17 cellular contexts compared by ENCODE assay signal in genomic region chr13:54733639-54734038, GRCh38.
DNase-seq lines count a peak whose midpoint lies in the region; ATAC-seq and TF ChIP-seq lines count a peak whose summit lies in the region.
"Had no signal": no experiment of that assay in that cellular context is flagged by ENCODE, and none has a peak within 500 bp of the region (broad histone marks: within the 10 kb centered on the region; RNA-seq: fewer than 3 reads in every experiment).

No MANE protein-coding gene starts in this region.

- H3K4me1 ChIP-seq in left ventricle myocardium inferior = no peaks in the 10 kb centered on the region
- H3K4me1 ChIP-seq: heart left ventricle had no signal

- intact Hi-C loops in left ventricle myocardium inferior (cut with micrococcal nuclease) = no loop called here

- CTCF ChIA-PET in RWPE1 (lab: Yijun Ruan, JAX) = no interaction called here

- peaks cover 10% of the 10 kb centered on the region for H3K9me3 ChIP-seq in left ventricle myocardium inferior (replicated peaks)
- H3K9me3 ChIP-seq: neutrophil had no signal

- POLR2A ChIA-PET in RWPE1 (lab: Yijun Ruan, JAX; ENCODE audit: low non-redundant PET) = no interaction called here

- H3K27me3 ChIP-seq in left ventricle myocardium inferior (ENCODE audit: low read depth) = no peaks in the 10 kb centered on the region
- H3K27me3 ChIP-seq: heart left ventricle, neutrophil had no signal

- H3K27ac ChIP-seq in RWPE1 (no peak overlapping the region), left ventricle myocardium inferior (replicated peaks) (no peak overlapping the region)
- H3K27ac ChIP-seq: heart left ventricle, neutrophil had no signal

- peak; percentile 31 for DNase-seq in H4 (ENCODE audit: low spot score)
- peak; percentile 22 for DNase-seq in NCI-H146 (lab: John Stamatoyannopoulos, UW)
- DNase-seq in RWPE1 (ENCODE audit: low spot score) = peak; percentile 6
- peak; percentile 5 for DNase-seq in left kidney (ENCODE audit: low read depth, low spot score)
- no peak for DNase-seq in activated gamma-delta T cell (lab: John Stamatoyannopoulos, UW)
- DNase-seq in left ventricle myocardium inferior = no peak
- DNase-seq: activated B cell treated with CpG ODN at 0.5 μM for 24 hours; CD4-positive, alpha-beta memory T cell; heart left ventricle; HFFc6; NCI-H187 treated with DMSO at 0.1 percent for 48 hours; Right ventricle myocardium superior; substantia nigra had no signal

- TF ChIP-seq CTCF in RWPE1 (conservative IDR thresholded peaks at IDR 0.05; ENCODE audit: low read depth) (no peak), left ventricle myocardium inferior (IDR thresholded peaks at IDR 0.05; ENCODE audit: borderline replicate concordance) (no peak)

- H3K36me3 ChIP-seq in left ventricle myocardium inferior = no peaks in the 10 kb centered on the region
- H3K36me3 ChIP-seq: heart left ventricle, neutrophil had no signal

- ATAC-seq in HG03045 (IDR thresholded peaks at IDR 0.05; ENCODE audit: unreplicated experiment) = no peak
- ATAC-seq: activated naive CD4-positive, alpha-beta T cell treated with anti-CD3 and anti-CD28 coated beads, Interleukin-2, amount 50 U/mL, for 72 hours; heart left ventricle had no signal

- no peak overlapping the region for H3K4me3 ChIP-seq in left ventricle myocardium inferior
- H3K4me3 ChIP-seq: heart left ventricle, lung had no signal

Comparison
In these comparisons a context has a peak if more than half of its experiments do, and no peak if none do; other contexts are left out.
1. DNase-seq: peak in H4 (single experiment), NCI-H146 (single experiment), RWPE1 (single experiment) and left kidney (single experiment); none in activated gamma-delta T cell (single experiment) and left ventricle myocardium inferior (single experiment).